9 cellular contexts compared by ENCODE assay signal in the genomic region with DNA sequence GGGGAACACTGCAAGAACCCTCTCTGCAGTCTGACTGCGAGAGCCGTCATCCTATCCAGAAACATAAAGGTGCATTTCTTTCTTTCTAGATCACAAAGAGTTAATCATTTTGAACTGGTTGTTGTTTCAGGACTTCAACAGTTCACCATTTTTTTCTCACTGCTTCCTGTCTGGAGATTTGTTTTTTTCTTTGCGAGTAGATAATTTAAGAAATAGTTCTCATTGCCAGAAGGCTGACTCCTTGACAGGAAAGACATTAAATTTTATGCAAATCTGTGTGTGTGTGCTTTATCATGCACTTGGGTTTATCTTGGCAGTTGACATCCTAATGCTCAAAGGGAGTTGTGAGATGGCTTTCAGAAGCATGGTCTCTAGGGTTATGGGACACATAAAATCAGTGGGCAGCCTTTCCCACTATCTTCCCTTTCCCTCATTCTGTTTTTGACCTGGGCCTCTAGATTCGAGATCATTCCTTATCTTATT.
DNase-seq lines count a peak whose midpoint lies in the region; ATAC-seq, FAIRE-seq and TF ChIP-seq lines count a peak whose summit lies in the region.
"Had no signal": no experiment of that assay in that cellular context is flagged by ENCODE, and none has a peak within 500 bp of the region (broad histone marks: within the 10 kb centered on the region; RNA-seq: fewer than 3 reads in every experiment).

No MANE protein-coding gene starts in this region.

- H3K27me3 ChIP-seq in right cardiac atrium (ENCODE audit: control insufficient read depth, insufficient read depth) (no peaks in the 10 kb centered on the region), GM12878 (replicated peaks in 1 of 2; ENCODE audit: control insufficient read depth in 2 of 2, insufficient read depth in 2 of 2, low read length in 1 of 2) (no peaks in the 10 kb centered on the region)
- H3K27me3 ChIP-seq: upper lobe of right lung had no signal

- H3K4me2 ChIP-seq in GM12878 (ENCODE audit: control insufficient read depth, insufficient read depth) = peak overlapping the region; percentile 19

- no peak for TF ChIP-seq RAD21 in GM12878 (IDR thresholded peaks at IDR 0.05; ENCODE audit: insufficient read depth, low read depth, low read length)

- H3K4me3 ChIP-seq in right cardiac atrium (ENCODE audit: low read length) = no peak overlapping the region
- no peak overlapping the region for H3K4me3 ChIP-seq in GM12878
- H3K4me3 ChIP-seq: upper lobe of right lung had no signal

- CTCF ChIA-PET in GM12878 (lab: Yijun Ruan, JAX) = no interaction called here

- POLR2A ChIA-PET in GM12878 (lab: Charles Lee) = no interaction called here

- no peak for TF ChIP-seq POLR2A in GM12878 (IDR thresholded peaks at IDR 0.05; ENCODE audit: low read depth, low read length)

- no peak overlapping the region for H3K27ac ChIP-seq in right cardiac atrium (ENCODE audit: low read length)
- H3K27ac ChIP-seq in GM12878 (ENCODE audit: control insufficient read depth, insufficient read depth) = peak overlapping the region; percentile 22
- H3K27ac ChIP-seq: upper lobe of right lung had no signal

- H3K4me1 ChIP-seq in right cardiac atrium (ENCODE audit: control insufficient read depth, insufficient read depth, low read length) (no peaks in the 10 kb centered on the region), GM12878 (ENCODE audit: control insufficient read depth, insufficient read depth, low read length) (peaks cover 29% of the 10 kb centered on the region)
- H3K4me1 ChIP-seq: upper lobe of right lung had no signal

- no peak overlapping the region for H3K9ac ChIP-seq in GM12878 (ENCODE audit: control insufficient read depth, insufficient read depth, low read length)

- no TSS peak for BruUV-seq in GM12878 (replicated peaks; lab: Mats Ljungman, UMichigan)

- ATAC-seq in right cardiac atrium = peak; percentile 45 to 77
- no peak for ATAC-seq in Right ventricle myocardium superior (ENCODE audit: poor library complexity)
- peak; percentile 59 for ATAC-seq in HG03095 (IDR thresholded peaks at IDR 0.05; ENCODE audit: unreplicated experiment)
- peak; percentile 16 for ATAC-seq in GM12878
- ATAC-seq in HG02884 (IDR thresholded peaks at IDR 0.05; ENCODE audit: unreplicated experiment) = no peak
- ATAC-seq in HG03280 (IDR thresholded peaks at IDR 0.05; ENCODE audit: unreplicated experiment) = no peak
- no peak for ATAC-seq in HG02798 (IDR thresholded peaks at IDR 0.05; ENCODE audit: poor library complexity, unreplicated experiment)
- ATAC-seq: upper lobe of right lung had no signal

- in situ Hi-C loops in GM12878 (cut with MboI) = no loop called here

- SMC1A ChIA-PET in GM12878 (lab: Charles Lee; ENCODE audit: uncharacterized antibody, unreplicated experiment) = no interaction called here

- RAD21 ChIA-PET in GM12878 (lab: Charles Lee; ENCODE audit: unreplicated experiment) = no interaction called here

- no peaks in the 10 kb centered on the region for H3K79me2 ChIP-seq in GM12878 (ENCODE audit: control insufficient read depth, insufficient read depth, low read length)

- no peak for TF ChIP-seq EP300 in GM12878 (IDR thresholded peaks at IDR 0.05; ENCODE audit: borderline replicate concordance in 1 of 2, control insufficient read depth in 1 of 2, low read depth in 2 of 2, low read length in 2 of 2)

- FAIRE-seq in GM12878 (lab: Jason Lieb, UNC) = no peak

- intact Hi-C loops in right cardiac atrium (cut with DNase I) (no loop called here), Right ventricle myocardium superior (cut with DNase I) (no loop called here), GM12878 (cut with micrococcal nuclease; ENCODE audit: unreplicated experiment) (no loop called here)

- peak overlapping the region; percentile 5 for H2AFZ ChIP-seq in GM12878 (ENCODE audit: control insufficient read depth, low read depth, low read length)

- no peaks in the 10 kb centered on the region for H4K20me1 ChIP-seq in GM12878 (ENCODE audit: control insufficient read depth, insufficient read depth)

- H3K9me3 ChIP-seq in right cardiac atrium (ENCODE audit: control insufficient read depth, low read length) (no peaks in the 10 kb centered on the region), GM12878 (replicated peaks; ENCODE audit: control insufficient read depth, insufficient read depth, low read length) (peaks cover 4% of the 10 kb centered on the region; the same call in 2 of the 3 replicates)
- H3K9me3 ChIP-seq: upper lobe of right lung had no signal

- WGBS in right cardiac atrium = 34% methylated on average over 4 of the region's 4 CpGs
- WGBS in GM12878 (ENCODE audit: insufficient coverage, insufficient replicate concordance, low lambda C conversion rate, missing lambda C conversion rate) = 60% methylated on average over 4 of the region's 4 CpGs

- DNase-seq in right cardiac atrium = no peak
- no peak for DNase-seq in Right ventricle myocardium superior
- DNase-seq in GM12878 (ENCODE audit: low read depth, low spot score) = no peak
- no peak for DNase-seq in NOMO-1 (lab: John Stamatoyannopoulos, UW; ENCODE audit: unreplicated experiment in 2 of 2)
- DNase-seq: upper lobe of right lung had no signal

- H3K36me3 ChIP-seq in GM12878 (ENCODE audit: control insufficient read depth in 2 of 2, insufficient read depth in 2 of 2, low read length in 1 of 2) = no peaks in the 10 kb centered on the region
- H3K36me3 ChIP-seq: upper lobe of right lung had no signal

- no peak for TF ChIP-seq CTCF in GM12878 (IDR thresholded peaks at IDR 0.05 in 2 of 3, conservative IDR thresholded peaks at IDR 0.05 in 1 of 3; ENCODE audit: control insufficient read depth in 2 of 3, extremely low read depth in 1 of 3, insufficient read depth in 1 of 3, low read depth in 3 of 3, low read length in 3 of 3)

TF ChIP-seq in GM12878, 131 proteins besides CTCF, POLR2A, EP300 and RAD21:
- TF ChIP-seq, protein P1, sequence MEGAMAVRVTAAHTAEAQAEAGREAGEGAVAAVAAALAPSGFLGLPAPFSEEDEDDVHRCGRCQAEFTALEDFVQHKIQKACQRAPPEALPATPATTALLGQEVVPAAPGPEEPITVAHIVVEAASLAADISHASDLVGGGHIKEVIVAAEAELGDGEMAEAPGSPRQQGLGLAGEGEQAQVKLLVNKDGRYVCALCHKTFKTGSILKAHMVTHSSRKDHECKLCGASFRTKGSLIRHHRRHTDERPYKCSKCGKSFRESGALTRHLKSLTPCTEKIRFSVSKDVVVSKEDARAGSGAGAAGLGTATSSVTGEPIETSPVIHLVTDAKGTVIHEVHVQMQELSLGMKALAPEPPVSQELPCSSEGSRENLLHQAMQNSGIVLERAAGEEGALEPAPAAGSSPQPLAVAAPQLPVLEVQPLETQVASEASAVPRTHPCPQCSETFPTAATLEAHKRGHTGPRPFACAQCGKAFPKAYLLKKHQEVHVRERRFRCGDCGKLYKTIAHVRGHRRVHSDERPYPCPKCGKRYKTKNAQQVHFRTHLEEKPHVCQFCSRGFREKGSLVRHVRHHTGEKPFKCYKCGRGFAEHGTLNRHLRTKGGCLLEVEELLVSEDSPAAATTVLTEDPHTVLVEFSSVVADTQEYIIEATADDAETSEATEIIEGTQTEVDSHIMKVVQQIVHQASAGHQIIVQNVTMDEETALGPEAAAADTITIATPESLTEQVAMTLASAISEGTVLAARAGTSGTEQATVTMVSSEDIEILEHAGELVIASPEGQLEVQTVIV (IDR thresholded peaks at IDR 0.05; ENCODE audit: borderline replicate concordance, partially characterized antibody) = no peak
- TF ChIP-seq, protein P2, sequence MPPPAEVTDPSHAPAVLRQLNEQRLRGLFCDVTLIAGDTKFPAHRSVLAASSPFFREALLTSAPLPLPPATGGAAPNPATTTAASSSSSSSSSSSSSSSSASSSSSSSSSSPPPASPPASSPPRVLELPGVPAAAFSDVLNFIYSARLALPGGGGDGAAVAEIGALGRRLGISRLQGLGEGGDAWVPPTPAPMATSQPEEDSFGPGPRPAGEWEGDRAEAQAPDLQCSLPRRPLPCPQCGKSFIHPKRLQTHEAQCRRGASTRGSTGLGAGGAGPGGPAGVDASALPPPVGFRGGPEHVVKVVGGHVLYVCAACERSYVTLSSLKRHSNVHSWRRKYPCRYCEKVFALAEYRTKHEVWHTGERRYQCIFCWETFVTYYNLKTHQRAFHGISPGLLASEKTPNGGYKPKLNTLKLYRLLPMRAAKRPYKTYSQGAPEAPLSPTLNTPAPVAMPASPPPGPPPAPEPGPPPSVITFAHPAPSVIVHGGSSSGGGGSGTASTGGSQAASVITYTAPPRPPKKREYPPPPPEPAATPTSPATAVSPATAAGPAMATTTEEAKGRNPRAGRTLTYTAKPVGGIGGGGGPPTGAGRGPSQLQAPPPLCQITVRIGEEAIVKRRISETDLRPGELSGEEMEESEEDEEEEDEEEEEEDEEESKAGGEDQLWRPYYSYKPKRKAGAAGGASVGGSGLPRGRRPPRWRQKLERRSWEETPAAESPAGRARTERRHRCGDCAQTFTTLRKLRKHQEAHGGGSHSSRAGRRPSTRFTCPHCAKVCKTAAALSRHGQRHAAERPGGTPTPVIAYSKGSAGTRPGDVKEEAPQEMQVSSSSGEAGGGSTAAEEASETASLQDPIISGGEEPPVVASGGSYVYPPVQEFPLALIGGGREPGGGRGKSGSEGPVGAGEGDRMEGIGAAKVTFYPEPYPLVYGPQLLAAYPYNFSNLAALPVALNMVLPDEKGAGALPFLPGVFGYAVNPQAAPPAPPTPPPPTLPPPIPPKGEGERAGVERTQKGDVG (CRISPR knock-in tag; IDR thresholded peaks at IDR 0.05) = no peak
- TF ChIP-seq SMARCA5 (IDR thresholded peaks at IDR 0.05) = no peak
- no peak for TF ChIP-seq NR2C2 (IDR thresholded peaks at IDR 0.05; ENCODE audit: borderline replicate concordance, control insufficient read depth, insufficient read length, low read depth)
- TF ChIP-seq CEBPB (IDR thresholded peaks at IDR 0.05; ENCODE audit: borderline replicate concordance in 1 of 2, low read depth in 2 of 2, low read length in 2 of 2) = no peak
- TF ChIP-seq, protein P3, sequence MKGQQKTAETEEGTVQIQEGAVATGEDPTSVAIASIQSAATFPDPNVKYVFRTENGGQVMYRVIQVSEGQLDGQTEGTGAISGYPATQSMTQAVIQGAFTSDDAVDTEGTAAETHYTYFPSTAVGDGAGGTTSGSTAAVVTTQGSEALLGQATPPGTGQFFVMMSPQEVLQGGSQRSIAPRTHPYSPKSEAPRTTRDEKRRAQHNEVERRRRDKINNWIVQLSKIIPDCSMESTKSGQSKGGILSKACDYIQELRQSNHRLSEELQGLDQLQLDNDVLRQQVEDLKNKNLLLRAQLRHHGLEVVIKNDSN (IDR thresholded peaks at IDR 0.05; ENCODE audit: borderline replicate concordance, extremely low read length, insufficient read depth, low read depth, low read length) = no peak
- TF ChIP-seq CBFB (IDR thresholded peaks at IDR 0.05; ENCODE audit: low read depth) = no peak
- peak; percentile 74; the same call in 1 of the 3 replicates for TF ChIP-seq POU2F2 (IDR thresholded peaks at IDR 0.05; ENCODE audit: borderline replicate concordance, low read depth, low read length)

Comparison
In these comparisons a context has a peak if more than half of its experiments do, and no peak if none do; other contexts are left out.
1. ATAC-seq: peak in right cardiac atrium (2 of 2), HG03095 (single experiment) and GM12878 (single experiment); none in Right ventricle myocardium superior (single experiment), HG02884 (single experiment), HG03280 (single experiment) and HG02798 (single experiment).